In genomic region chr20:63661959-63662812, GRCh38 we compare ENCODE assay signal across 21 cellular contexts. TPM values are rescaled to one million over a fixed set of nuclear protein-coding genes. Genes with fewer than 3 reads are reported as not detected.
"Had no signal": no experiment of that assay in that cellular context is flagged by ENCODE, and none has a peak within 500 bp of the region (broad histone marks: within the 10 kb centered on the region; RNA-seq: fewer than 3 reads in every experiment).

No MANE protein-coding gene starts in this region.

- DNase-seq: activated CD4-positive, alpha-beta T cell treated with anti-CD3 and anti-CD28 coated beads for 48 hours; activated CD4-positive, alpha-beta T cell treated with anti-CD3 and anti-CD28 coated beads, Interleukin-2, amount 50 U/mL, for 4 hours; activated CD4-positive, CD25-positive, alpha-beta regulatory T cell treated with anti-CD3 and anti-CD28 coated beads, Interleukin-2, amount 50 U/mL, for 72 hours; activated CD8-positive, alpha-beta memory T cell treated with anti-CD3 and anti-CD28 coated beads, Interleukin-2, amount 50 U/mL, for 48 hours; activated CD8-positive, alpha-beta T cell treated with anti-CD3 and anti-CD28 coated beads, Interleukin-2, amount 10 ng/mL, durations not matched to agents 7 days and 5 days; activated T-cell treated with anti-CD3 and anti-CD28 coated beads, Interleukin-2, amount 50 U/mL, for 1 hour; brain microvascular endothelial cell; Karpas-422; MM.1S; NCI-H1105; NCI-H1436; NCI-H1694 treated with DMSO at 0.1 percent for 48 hours; NCI-H2029 treated with DMSO at 0.1 percent for 48 hours; NCI-H510A treated with DMSO at 0.1 percent for 48 hours; NCI-H69; NK-92 treated with Interleukin-12 subunit alpha and Interleukin-12 subunit beta, amount 100 ng/mL, for 24 hours; Peyer's patch; SHP77 treated with DMSO at 0.1 percent for 48 hours had no signal

- H3K27ac Mint-ChIP-seq: activated CD8-positive, alpha-beta T cell treated with anti-CD3 and anti-CD28 coated beads, Interleukin-2, amount 10 ng/mL, durations not matched to agents 7 days and 5 days; T-helper 1 cell treated with Interleukin-12 subunit alpha and Interleukin-12 subunit beta and Interleukin-4 antibody, amounts not matched to agents 30 μg/mL and 1 μg/mL, for 36 hours had no signal

- H3K4me3 ChIP-seq: cardiac muscle cell, Peyer's patch had no signal

- H3K9me3 ChIP-seq: Peyer's patch had no signal

- ATAC-seq: activated CD8-positive, alpha-beta T cell treated with anti-CD3 and anti-CD28 coated beads, Interleukin-2, amount 10 ng/mL, durations not matched to agents 7 days and 5 days; activated naive CD4-positive, alpha-beta T cell treated with anti-CD3 and anti-CD28 coated beads, Interleukin-2, amount 50 U/mL, for 72 hours had no signal

- H3K4me3 Mint-ChIP-seq: activated CD8-positive, alpha-beta T cell treated with anti-CD3 and anti-CD28 coated beads, Interleukin-2, amount 10 ng/mL, durations not matched to agents 7 days and 5 days; T-helper 1 cell treated with Interleukin-12 subunit alpha and Interleukin-12 subunit beta and Interleukin-4 antibody, amounts not matched to agents 30 μg/mL and 1 μg/mL, for 36 hours had no signal

- H3K27ac ChIP-seq: brain microvascular endothelial cell, cardiac muscle cell, Peyer's patch had no signal

- H3K9me3 Mint-ChIP-seq: activated naive CD4-positive, alpha-beta T cell treated with anti-CD3 and anti-CD28 coated beads, Interleukin-2, amount 50 U/mL, for 72 hours; T-helper 1 cell treated with Interleukin-12 subunit alpha and Interleukin-12 subunit beta and Interleukin-4 antibody, amounts not matched to agents 30 μg/mL and 1 μg/mL, for 36 hours had no signal

- H3K27me3 ChIP-seq: brain microvascular endothelial cell, cardiac muscle cell, Peyer's patch had no signal

RNA-seq across cellular contexts. Expression of gene TNFRSF6B, which starts 34.3 kb away (rescaled TPM):
- total RNA-seq: activated CD8-positive, alpha-beta T cell treated with anti-CD3 and anti-CD28 coated beads, Interleukin-2, amount 10 ng/mL, durations not matched to agents 7 days and 5 days; activated naive CD4-positive, alpha-beta T cell treated with anti-CD3 and anti-CD28 coated beads, Interleukin-2, amount 50 U/mL, for 72 hours had no signal
